ENCODE assay signal across 28 cellular contexts in the genomic region with DNA sequence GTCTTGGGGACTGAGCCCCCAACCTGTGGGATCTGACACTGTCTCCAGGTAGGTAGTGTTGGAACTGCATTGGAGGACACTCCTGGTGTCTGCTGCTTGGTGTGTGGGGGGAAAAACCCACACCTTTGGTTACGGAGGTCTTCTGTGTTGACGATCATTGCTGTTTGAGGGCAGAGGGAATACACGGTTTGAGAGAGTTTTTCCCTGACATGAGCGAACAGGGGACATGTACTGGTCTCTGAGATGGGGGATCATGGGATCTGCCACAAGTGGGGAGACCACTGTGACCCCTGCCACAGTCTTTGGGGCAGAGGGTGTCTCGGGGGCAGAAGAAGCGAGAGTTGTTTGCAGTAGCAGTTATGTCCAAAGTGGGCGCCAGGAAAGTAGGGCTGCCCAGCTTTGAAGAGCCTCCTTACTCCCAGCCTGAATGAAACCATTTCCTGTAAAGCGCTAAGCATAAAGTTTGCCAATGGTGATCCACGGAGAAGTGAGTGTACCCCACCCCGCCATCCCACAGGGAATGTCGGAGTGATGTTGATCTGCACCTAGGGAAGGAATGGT. TPM values are rescaled to one million over a fixed set of nuclear protein-coding genes. Genes with fewer than 3 reads are reported as not detected.
"Had no signal": no experiment of that assay in that cellular context is flagged by ENCODE, and none has a peak within 500 bp of the region (broad histone marks: within the 10 kb centered on the region; RNA-seq: fewer than 3 reads in every experiment).

No MANE protein-coding gene starts in this region.

- DNase-seq: cortex of kidney; effector memory CD8-positive, alpha-beta T cell; foreskin fibroblast; gastrocnemius medialis; heart left ventricle; kidney; natural killer cell; ovary; psoas muscle; right cardiac atrium; sigmoid colon; stimulated activated CD4-positive, alpha-beta T cell treated with anti-CD3 and anti-CD28 coated beads, Interleukin-2, amount 100 ng/mL, for 24 hours; stimulated activated CD4-positive, alpha-beta T cell treated with anti-CD3 and anti-CD28 coated beads, Interleukin-4, amount 100 ng/mL, for 24 hours; stimulated activated naive CD4-positive, alpha-beta T cell treated with Interleukin-2 at 50 U/mL for 16 hours; stomach; thyroid gland had no signal

- H3K4me1 Mint-ChIP-seq: natural killer cell; stimulated activated effector memory CD8-positive, alpha-beta T cell treated with anti-CD3 and anti-CD28 coated beads, Interleukin-12 subunit alpha, Interleukin-12 subunit beta, amount 100 ng/mL, for 72 hours had no signal

- H3K4me1 ChIP-seq: gastrocnemius medialis, heart left ventricle, psoas muscle, sigmoid colon, stomach, thyroid gland had no signal

- H3K4me2 ChIP-seq: hepatocyte had no signal

- H3K4me3 ChIP-seq: gastrocnemius medialis, heart left ventricle, hepatocyte, lung, ovary, psoas muscle, sigmoid colon, stomach, thyroid gland had no signal

- H3K27me3 ChIP-seq: gastrocnemius medialis, hepatocyte, ovary, sigmoid colon, stomach, thyroid gland had no signal

- H3K27ac ChIP-seq: gastrocnemius medialis, heart left ventricle, hepatocyte, ovary, psoas muscle, sigmoid colon, stomach, thyroid gland had no signal

- H3K36me3 Mint-ChIP-seq: memory B cell; natural killer cell; stimulated activated effector memory CD8-positive, alpha-beta T cell treated with anti-CD3 and anti-CD28 coated beads, Interleukin-12 subunit alpha, Interleukin-12 subunit beta, amount 100 ng/mL, for 72 hours had no signal

- H2AFZ ChIP-seq: hepatocyte had no signal

- H3K9me3 Mint-ChIP-seq: effector memory CD8-positive, alpha-beta T cell; memory B cell; natural killer cell; stimulated activated effector memory CD8-positive, alpha-beta T cell treated with anti-CD3 and anti-CD28 coated beads, Interleukin-12 subunit alpha, Interleukin-12 subunit beta, amount 100 ng/mL, for 72 hours had no signal

- H3K4me3 Mint-ChIP-seq: effector memory CD8-positive, alpha-beta T cell; memory B cell; natural killer cell; stimulated activated effector memory CD8-positive, alpha-beta T cell treated with anti-CD3 and anti-CD28 coated beads, Interleukin-12 subunit alpha, Interleukin-12 subunit beta, amount 100 ng/mL, for 72 hours had no signal

- H3K36me3 ChIP-seq: gastrocnemius medialis, heart left ventricle, ovary, sigmoid colon, stomach, thyroid gland had no signal

- ATAC-seq: effector memory CD8-positive, alpha-beta T cell; gastrocnemius medialis; heart left ventricle; left lobe of liver; natural killer cell; psoas muscle; right cardiac atrium; stimulated activated effector memory CD8-positive, alpha-beta T cell treated with anti-CD3 and anti-CD28 coated beads, Interleukin-12 subunit alpha, Interleukin-12 subunit beta, amount 100 ng/mL, for 72 hours had no signal

- H3K9me3 ChIP-seq: gastrocnemius medialis, heart left ventricle, ovary, psoas muscle, sigmoid colon, stomach, thyroid gland had no signal

- H3K27ac Mint-ChIP-seq: effector memory CD8-positive, alpha-beta T cell; memory B cell; natural killer cell; stimulated activated effector memory CD8-positive, alpha-beta T cell treated with anti-CD3 and anti-CD28 coated beads, Interleukin-12 subunit alpha, Interleukin-12 subunit beta, amount 100 ng/mL, for 72 hours had no signal

RNA-seq across cellular contexts. Expression of a gene that starts 5.4 kb away (rescaled TPM):
- total RNA-seq: dermis microvascular lymphatic vessel endothelial cell, natural killer cell, skeletal muscle tissue, temporal lobe, urinary bladder had no signal
- polyA plus RNA-seq: neural cell had no signal

RNA-seq across cellular contexts. Expression of a gene that starts 12.2 kb away (rescaled TPM):
- total RNA-seq: dermis microvascular lymphatic vessel endothelial cell, mononuclear cell, natural killer cell, skeletal muscle tissue, temporal lobe, urinary bladder had no signal
- polyA plus RNA-seq: neural cell had no signal

RNA-seq across cellular contexts. Expression of a gene that starts 17.3 kb away (rescaled TPM):
- total RNA-seq: dermis microvascular lymphatic vessel endothelial cell, heart left ventricle, mononuclear cell, right cardiac atrium, sigmoid colon, skeletal muscle tissue, stomach, temporal lobe, thyroid gland, urinary bladder had no signal
- polyA plus RNA-seq: esophagus, heart left ventricle, ovary, right cardiac atrium had no signal
